ENCODE assay signal across 7 cellular contexts in genomic region chr12:48155786-48156185, GRCh38. TPM values are rescaled to one million over a fixed set of nuclear protein-coding genes. Genes with fewer than 3 reads are reported as not detected.
"Had no signal": no experiment of that assay in that cellular context is flagged by ENCODE, and none has a peak within 500 bp of the region (broad histone marks: within the 10 kb centered on the region; RNA-seq: fewer than 3 reads in every experiment).

No MANE protein-coding gene starts in this region.

RNA-seq across cellular contexts. Expression of gene OR10AD1, which starts 47.3 kb away (rescaled TPM):
- total RNA-seq: activated CD8-positive, alpha-beta memory T cell treated with anti-CD3 and anti-CD28 coated beads for 36 hours; adrenal gland; left cardiac atrium; lung; smooth muscle cell; vagina had no signal
- polyA plus RNA-seq: esophagus, lung, smooth muscle cell had no signal
